1 cellular context compared by ENCODE assay signal in genomic region chr3:189631409-189631808, GRCh38.
TF ChIP-seq lines count a peak whose summit lies in the region.

No MANE protein-coding gene starts in this region.

TF ChIP-seq in SK-N-SH, 30 proteins besides CTCF, POLR2A, EP300 and RAD21 (continued from another document):
- TF ChIP-seq, protein P1, sequence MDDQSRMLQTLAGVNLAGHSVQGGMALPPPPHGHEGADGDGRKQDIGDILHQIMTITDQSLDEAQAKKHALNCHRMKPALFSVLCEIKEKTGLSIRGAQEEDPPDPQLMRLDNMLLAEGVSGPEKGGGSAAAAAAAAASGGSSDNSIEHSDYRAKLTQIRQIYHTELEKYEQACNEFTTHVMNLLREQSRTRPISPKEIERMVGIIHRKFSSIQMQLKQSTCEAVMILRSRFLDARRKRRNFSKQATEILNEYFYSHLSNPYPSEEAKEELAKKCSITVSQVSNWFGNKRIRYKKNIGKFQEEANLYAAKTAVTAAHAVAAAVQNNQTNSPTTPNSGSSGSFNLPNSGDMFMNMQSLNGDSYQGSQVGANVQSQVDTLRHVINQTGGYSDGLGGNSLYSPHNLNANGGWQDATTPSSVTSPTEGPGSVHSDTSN (IDR thresholded peaks at IDR 0.05) = no peak
- TF ChIP-seq FOXM1 (IDR thresholded peaks at IDR 0.05; ENCODE audit: low read depth) (no peak), ZBTB33 (IDR thresholded peaks at IDR 0.05; ENCODE audit: borderline replicate concordance, low read depth) (no peak), NFIC (IDR thresholded peaks at IDR 0.05; ENCODE audit: borderline replicate concordance) (no peak), TEAD4 (IDR thresholded peaks at IDR 0.05; ENCODE audit: borderline replicate concordance, insufficient read depth) (no peak), TCF12 (IDR thresholded peaks at IDR 0.05) (no peak), RXRA (IDR thresholded peaks at IDR 0.05; ENCODE audit: borderline replicate concordance, low read depth) (no peak), GABPA (IDR thresholded peaks at IDR 0.05; ENCODE audit: low read depth) (no peak), SIN3A (IDR thresholded peaks at IDR 0.05; ENCODE audit: borderline replicate concordance, low read depth, low read length) (no peak), CHD2 (IDR thresholded peaks at IDR 0.05; ENCODE audit: low read length, partially characterized antibody) (no peak), RCOR1 (IDR thresholded peaks at IDR 0.05; ENCODE audit: low read length) (no peak), JUND (IDR thresholded peaks at IDR 0.05) (no peak), REST (IDR thresholded peaks at IDR 0.05; ENCODE audit: low read depth, low read length) (no peak)
- TF ChIP-seq, protein P2, sequence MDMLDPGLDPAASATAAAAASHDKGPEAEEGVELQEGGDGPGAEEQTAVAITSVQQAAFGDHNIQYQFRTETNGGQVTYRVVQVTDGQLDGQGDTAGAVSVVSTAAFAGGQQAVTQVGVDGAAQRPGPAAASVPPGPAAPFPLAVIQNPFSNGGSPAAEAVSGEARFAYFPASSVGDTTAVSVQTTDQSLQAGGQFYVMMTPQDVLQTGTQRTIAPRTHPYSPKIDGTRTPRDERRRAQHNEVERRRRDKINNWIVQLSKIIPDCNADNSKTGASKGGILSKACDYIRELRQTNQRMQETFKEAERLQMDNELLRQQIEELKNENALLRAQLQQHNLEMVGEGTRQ (IDR thresholded peaks at IDR 0.05; ENCODE audit: borderline replicate concordance, low read depth, low read length) = no peak
- TF ChIP-seq, protein P3, sequence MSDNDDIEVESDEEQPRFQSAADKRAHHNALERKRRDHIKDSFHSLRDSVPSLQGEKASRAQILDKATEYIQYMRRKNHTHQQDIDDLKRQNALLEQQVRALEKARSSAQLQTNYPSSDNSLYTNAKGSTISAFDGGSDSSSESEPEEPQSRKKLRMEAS (IDR thresholded peaks at IDR 0.05; ENCODE audit: low read depth) = no peak
